Comparison of ENCODE assay signal across 1 cellular context in genomic region chr5:179620703-179621350, GRCh38.
TF ChIP-seq lines count a peak whose summit lies in the region.

No MANE protein-coding gene starts in this region.

TF ChIP-seq in SK-N-SH treated with all-trans-retinoic acid at 6 μM for 48 hours, 23 proteins besides CTCF, POLR2A, EP300 and RAD21 (continued from another document):
- no peak for TF ChIP-seq OSR1 (CRISPR knock-in tag; IDR thresholded peaks at IDR 0.05)
- no peak for TF ChIP-seq ESRRG (CRISPR knock-in tag; IDR thresholded peaks at IDR 0.05)
- no peak for TF ChIP-seq BACH2 (CRISPR knock-in tag; IDR thresholded peaks at IDR 0.05; ENCODE audit: borderline replicate concordance)
